In genomic region chr2:134167015-134167414, GRCh38 we compare ENCODE assay signal across 15 cellular contexts.
DNase-seq lines count a peak whose midpoint lies in the region; ATAC-seq, FAIRE-seq and TF ChIP-seq lines count a peak whose summit lies in the region.
"Had no signal": no experiment of that assay in that cellular context is flagged by ENCODE, and none has a peak within 500 bp of the region (broad histone marks: within the 10 kb centered on the region; RNA-seq: fewer than 3 reads in every experiment).

No MANE protein-coding gene starts in this region.

- TF ChIP-seq CTCF in GM12878 (IDR thresholded peaks at IDR 0.05 in 2 of 3, conservative IDR thresholded peaks at IDR 0.05 in 1 of 3; ENCODE audit: control insufficient read depth in 2 of 3, extremely low read depth in 1 of 3, insufficient read depth in 1 of 3, low read depth in 3 of 3, low read length in 3 of 3) (no peak), uterus (IDR thresholded peaks at IDR 0.05) (no peak)

- H3K36me3 ChIP-seq in GM23248 (ENCODE audit: low read depth) (no peaks in the 10 kb centered on the region), GM12878 (ENCODE audit: control insufficient read depth in 2 of 2, insufficient read depth in 2 of 2, low read length in 1 of 2) (peaks cover 0 to 3% of the 10 kb centered on the region in 2 experiments; a peak in 2 of 4 replicates), uterus (no peaks in the 10 kb centered on the region)
- H3K36me3 ChIP-seq: lower lobe of right lung, SJSA1, transverse colon, WERI-Rb-1 had no signal

- no peaks in the 10 kb centered on the region for H3K9me3 ChIP-seq in GM23248 (ENCODE audit: low read depth)
- H3K9me3 ChIP-seq in GM12878 (replicated peaks; ENCODE audit: control insufficient read depth, insufficient read depth, low read length): no peaks in the 10 kb centered on the region
- no peaks in the 10 kb centered on the region for H3K9me3 ChIP-seq in uterus
- H3K9me3 ChIP-seq: lower lobe of right lung, SJSA1, transverse colon had no signal

- H3K4me1 ChIP-seq in GM23248 (ENCODE audit: insufficient read depth): 0 out of 2 replicates have a peak, but pooled peaks cover 4% of the 10 kb centered on the region
- peaks cover 28% of the 10 kb centered on the region for H3K4me1 ChIP-seq in GM12878 (ENCODE audit: control insufficient read depth, insufficient read depth, low read length)
- H3K4me1 ChIP-seq in uterus: no peaks in the 10 kb centered on the region
- H3K4me1 ChIP-seq: SJSA1 had no signal

- no peaks in the 10 kb centered on the region for H3K9me2 ChIP-seq in GM23248 (ENCODE audit: insufficient read depth)

- no peak for TF ChIP-seq EP300 in GM12878 (IDR thresholded peaks at IDR 0.05; ENCODE audit: borderline replicate concordance in 1 of 2, control insufficient read depth in 1 of 2, low read depth in 2 of 2, low read length in 2 of 2)

- FAIRE-seq in GM12878 (lab: Jason Lieb, UNC): no peak
- FAIRE-seq: G401.6 had no signal

- no peak for TF ChIP-seq RAD21 in GM12878 (IDR thresholded peaks at IDR 0.05; ENCODE audit: insufficient read depth, low read depth, low read length)

- H3K4me2 ChIP-seq in GM23248 (ENCODE audit: unreplicated experiment) (no peak overlapping the region), GM12878 (ENCODE audit: control insufficient read depth, insufficient read depth) (no peak overlapping the region)

- BruUV-seq in GM12878 (replicated peaks; lab: Mats Ljungman, UMichigan): no TSS peak

- H3K4me3 ChIP-seq in GM23248 (no peak overlapping the region), GM12878 (no peak overlapping the region), uterus (no peak overlapping the region)
- H3K4me3 ChIP-seq: lower lobe of right lung, SJSA1, transverse colon had no signal

- no peak for TF ChIP-seq POLR2A in GM12878 (IDR thresholded peaks at IDR 0.05; ENCODE audit: low read depth, low read length)
- TF ChIP-seq POLR2A in uterus (IDR thresholded peaks at IDR 0.05): no peak

- WGBS in GM23248 (ENCODE audit: low coverage in 1 of 2, low lambda C conversion rate in 2 of 2, missing lambda C conversion rate in 2 of 2), 2 experiments: 96 to 98% methylated on average over 3 of the region's 3 CpGs
- 92% methylated on average over 3 of the region's 3 CpGs for WGBS in GM12878 (ENCODE audit: insufficient coverage, insufficient replicate concordance, low lambda C conversion rate, missing lambda C conversion rate)

- POLR2A ChIA-PET in GM12878 (lab: Charles Lee): no interaction called here

- RAD21 ChIA-PET in GM12878 (lab: Charles Lee; ENCODE audit: unreplicated experiment): interaction anchor here (1.2 to 1.3 kb wide), 2 partner anchors 44 to 245 kb away, joined by 3 to 5 read pairs; no protein-coding TSS in a partner anchor

- H3K9ac ChIP-seq in GM23248 (no peak overlapping the region), GM12878 (ENCODE audit: control insufficient read depth, insufficient read depth, low read length) (no peak overlapping the region)

- in situ Hi-C loops in GM23248 (cut with MboI) (no loop called here), GM12878 (cut with MboI) (no loop called here)

- SMC1A ChIA-PET in GM12878 (lab: Charles Lee; ENCODE audit: uncharacterized antibody, unreplicated experiment): interaction anchor here (0.5 to 4.5 kb wide), 3 partner anchors 11 to 768 kb away, joined by 3 to 20 read pairs (median 3); no protein-coding TSS in a partner anchor

- DNase-seq in GM23248: peak; percentile 57
- peak; percentile 75 for DNase-seq in NCI-H2171 treated with DMSO at 0.1 percent for 48 hours (lab: John Stamatoyannopoulos, UW)
- no peak for DNase-seq in GM12878 (ENCODE audit: low read depth, low spot score)
- DNase-seq in kidney tubule cell (ENCODE audit: low spot score): peak; percentile 67
- DNase-seq in AG08395 (ENCODE audit: low spot score): no peak
- DNase-seq in uterus: no peak
- DNase-seq: CD4-positive, CD25-positive, alpha-beta regulatory T cell; lower lobe of right lung; NCI-H2081 treated with DMSO at 0.1 percent for 48 hours; NK-92 treated with Interleukin-12 subunit alpha and Interleukin-12 subunit beta, amount 100 ng/mL, for 24 hours; transverse colon; WERI-Rb-1 had no signal

- H3K27ac ChIP-seq in GM23248: no peak overlapping the region
- no peak overlapping the region for H3K27ac ChIP-seq in GM12878 (ENCODE audit: control insufficient read depth, insufficient read depth)
- H3K27ac ChIP-seq in uterus: no peak overlapping the region
- H3K27ac ChIP-seq: lower lobe of right lung, SJSA1, transverse colon, WERI-Rb-1 had no signal

- H4K20me1 ChIP-seq in GM23248 (ENCODE audit: insufficient read depth): no peaks in the 10 kb centered on the region
- 0 out of 2 replicates have a peak, but pooled peaks cover 13% of the 10 kb centered on the region for H4K20me1 ChIP-seq in GM12878 (ENCODE audit: control insufficient read depth, insufficient read depth)

- H3K79me2 ChIP-seq in GM23248 (ENCODE audit: insufficient read depth) (peaks cover 29% of the 10 kb centered on the region), GM12878 (ENCODE audit: control insufficient read depth, insufficient read depth, low read length) (peaks cover 90% of the 10 kb centered on the region)

- H2AFZ ChIP-seq in GM23248 (no peak overlapping the region), GM12878 (ENCODE audit: control insufficient read depth, low read depth, low read length) (no peak overlapping the region)

- H3K27me3 ChIP-seq in GM23248 (replicated peaks; ENCODE audit: insufficient read depth) (no peaks in the 10 kb centered on the region), GM12878 (replicated peaks in 1 of 2; ENCODE audit: control insufficient read depth in 2 of 2, insufficient read depth in 2 of 2, low read length in 1 of 2) (no peaks in the 10 kb centered on the region), uterus (no peaks in the 10 kb centered on the region)
- H3K27me3 ChIP-seq: SJSA1, transverse colon had no signal

- H3F3A ChIP-seq in GM23248 (ENCODE audit: insufficient read depth): no peaks in the 10 kb centered on the region

- CTCF ChIA-PET in GM12878 (lab: Yijun Ruan, JAX): interaction anchor here (1.2 kb wide), 1 partner anchor 79 kb away, joined by 4 read pairs; no protein-coding TSS in a partner anchor

- peak; percentile 37 for ATAC-seq in GM12878
- ATAC-seq in GM21367 (IDR thresholded peaks at IDR 0.05; ENCODE audit: unreplicated experiment): no peak
- ATAC-seq: lower lobe of right lung had no signal

- intact Hi-C loops in GM12878 (cut with micrococcal nuclease; ENCODE audit: unreplicated experiment) (no loop called here), uterus (cut with DNase I; ENCODE audit: low total_unique reads) (no loop called here)

TF ChIP-seq in GM12878, 131 proteins besides CTCF, POLR2A, EP300 and RAD21:
- no peak for TF ChIP-seq KDM1A (IDR thresholded peaks at IDR 0.05; ENCODE audit: borderline replicate concordance)
- no peak for TF ChIP-seq SMAD1 (IDR thresholded peaks at IDR 0.05; ENCODE audit: low read depth, partially characterized antibody)
- TF ChIP-seq JUNB (IDR thresholded peaks at IDR 0.05): peak; percentile 71
- TF ChIP-seq ATF2 (IDR thresholded peaks at IDR 0.05; ENCODE audit: low read length): peak; percentile 73
- TF ChIP-seq CREB1 (IDR thresholded peaks at IDR 0.05; ENCODE audit: low read depth): peak; percentile 55; the same call in 1 of the 2 replicates
- peak; percentile 68; the same call in 1 of the 2 replicates for TF ChIP-seq MEF2A (IDR thresholded peaks at IDR 0.05; ENCODE audit: insufficient read depth, low read depth, low read length)
- TF ChIP-seq NFIC (IDR thresholded peaks at IDR 0.05; ENCODE audit: low read depth, low read length): peak; percentile 73; the same call in 1 of the 2 replicates
- TF ChIP-seq MTA2 (IDR thresholded peaks at IDR 0.05; ENCODE audit: low read depth): no peak
- TF ChIP-seq SMC3 (IDR thresholded peaks at IDR 0.05; ENCODE audit: borderline replicate concordance, low read length): no peak
- peak; percentile 22; the same call in 1 of the 2 replicates for TF ChIP-seq CREM (IDR thresholded peaks at IDR 0.05; ENCODE audit: low read depth)

Comparison
In these comparisons a context has a peak if more than half of its experiments do, and no peak if none do; other contexts are left out.
1. DNase-seq: peak in GM23248 (single experiment), NCI-H2171 treated with DMSO at 0.1 percent for 48 hours (single experiment) and kidney tubule cell (single experiment); none in GM12878 (single experiment), AG08395 (single experiment) and uterus (0 of 2).